In genomic region chr1:121586369-121587229, GRCh38 we compare ENCODE assay signal across 13 cellular contexts.
DNase-seq lines count a peak whose midpoint lies in the region; TF ChIP-seq lines count a peak whose summit lies in the region.
"Had no signal": no experiment of that assay in that cellular context is flagged by ENCODE, and none has a peak within 500 bp of the region (broad histone marks: within the 10 kb centered on the region; RNA-seq: fewer than 3 reads in every experiment).

No MANE protein-coding gene starts in this region.

- no peaks in the 10 kb centered on the region for H3K79me1 ChIP-seq in neuronal stem cell (ENCODE audit: low read depth, low read length)

- H3K9ac ChIP-seq in neuronal stem cell (ENCODE audit: low read depth, low read length, poor library complexity): no peak overlapping the region
- H3K9ac ChIP-seq: GM23248 had no signal

- no peak overlapping the region for H3K4me2 ChIP-seq in neuronal stem cell (ENCODE audit: insufficient read depth, low read length, poor library complexity, severe bottlenecking)

- no peak overlapping the region for H3K14ac ChIP-seq in neuronal stem cell (ENCODE audit: low read length)

- H2BK120ac ChIP-seq in neuronal stem cell (ENCODE audit: low read depth, low read length): no peak overlapping the region

- H3K9me3 ChIP-seq in neuronal stem cell (replicated peaks in 1 of 2; ENCODE audit: control insufficient read depth in 2 of 2, insufficient read depth in 1 of 2, low read depth in 1 of 2, low read length in 2 of 2): no peaks in the 10 kb centered on the region
- H3K9me3 ChIP-seq: thyroid gland had no signal

- H3K36me3 Mint-ChIP-seq in endothelial cell (ENCODE audit: low read depth, unreplicated experiment): peaks cover 15% of the 10 kb centered on the region

- H3K18ac ChIP-seq in neuronal stem cell (ENCODE audit: low read length): peak overlapping the region; percentile 31

- H4K8ac ChIP-seq in neuronal stem cell (ENCODE audit: low read depth, low read length): no peak overlapping the region

- H3K27ac Mint-ChIP-seq in endothelial cell (ENCODE audit: unreplicated experiment): peak overlapping the region; percentile 15

- H3K4me3 Mint-ChIP-seq in endothelial cell (ENCODE audit: unreplicated experiment): no peak overlapping the region

- H2BK5ac ChIP-seq in neuronal stem cell (ENCODE audit: low read length): no peak overlapping the region

- H3K27me3 ChIP-seq in neuronal stem cell (ENCODE audit: control insufficient read depth in 3 of 3, insufficient read depth in 3 of 3, low read depth in 1 of 3, low read length in 3 of 3): no peaks in the 10 kb centered on the region
- H3K27me3 ChIP-seq: breast epithelium, thyroid gland had no signal

- no peak overlapping the region for H2AK5ac ChIP-seq in neuronal stem cell (ENCODE audit: low read depth, low read length)

- H3K4ac ChIP-seq in neuronal stem cell (ENCODE audit: low read length): no peak overlapping the region

- H2BK12ac ChIP-seq in neuronal stem cell (ENCODE audit: low read length): peak overlapping the region; percentile 16

- H3K4me1 Mint-ChIP-seq in endothelial cell (ENCODE audit: unreplicated experiment): peaks cover 10% of the 10 kb centered on the region

- H4K91ac ChIP-seq in neuronal stem cell (ENCODE audit: low read depth, low read length, poor library complexity): no peak overlapping the region

- WGBS in neuronal stem cell (ENCODE audit: extremely low coverage in 2 of 2, insufficient read length in 2 of 2, insufficient replicate concordance in 1 of 2), 2 donors: no CpG with 5 or more reads among the region's 15 CpGs

- H3K9me3 Mint-ChIP-seq in endothelial cell (ENCODE audit: unreplicated experiment): peaks cover 6% of the 10 kb centered on the region

- peak; percentile 82 for DNase-seq in ELF-1 (ENCODE audit: low read depth, low spot score)
- DNase-seq in M059J (ENCODE audit: low read depth): peak; percentile 66
- peak; percentile 5 for DNase-seq in endothelial cell (ENCODE audit: low spot score)
- DNase-seq in neuronal stem cell (ENCODE audit: low spot score): no peak
- DNase-seq in SHP77 (lab: John Stamatoyannopoulos, UW): no peak
- DNase-seq in SIG-M5 treated with dmso at 0.1 percent for 504 hours (lab: John Stamatoyannopoulos, UW; ENCODE audit: unreplicated experiment): no peak
- no peak for DNase-seq in NCI-H1930 (lab: John Stamatoyannopoulos, UW)
- DNase-seq: GF-D8, GM23248, NCI-H524, SW 1271, thyroid gland had no signal

- no peak for TF ChIP-seq CTCF in endothelial cell (IDR thresholded peaks at IDR 0.05; ENCODE audit: unreplicated experiment)

- H3K36me3 ChIP-seq in neuronal stem cell (replicated peaks in 1 of 2; ENCODE audit: control insufficient read depth in 2 of 2, insufficient read depth in 2 of 2, low read length in 2 of 2): no peaks in the 10 kb centered on the region
- H3K36me3 ChIP-seq: breast epithelium, thyroid gland had no signal

- H3K4me1 ChIP-seq in neuronal stem cell (ENCODE audit: control insufficient read depth in 2 of 2, insufficient read depth in 1 of 2, low read depth in 1 of 2, low read length in 2 of 2): peaks cover 0 to 2% of the 10 kb centered on the region in 2 donors
- H3K4me1 ChIP-seq: breast epithelium, thyroid gland had no signal

- H2BK15ac ChIP-seq in neuronal stem cell (ENCODE audit: low read length): peak overlapping the region; percentile 59

- H3K4me3 ChIP-seq in neuronal stem cell (ENCODE audit: low read length in 2 of 2): no peak overlapping the region
- H3K4me3 ChIP-seq: breast epithelium, GM23248, thyroid gland had no signal

- peaks cover 4% of the 10 kb centered on the region for H3K27me3 Mint-ChIP-seq in endothelial cell (ENCODE audit: unreplicated experiment)

- H3K27ac ChIP-seq in neuronal stem cell (replicated peaks; ENCODE audit: low read length): no peak overlapping the region
- H3K27ac ChIP-seq: breast epithelium, GM23248, thyroid gland had no signal

- H2AFZ ChIP-seq in neuronal stem cell (ENCODE audit: low read length): peak overlapping the region; percentile 78
- H2AFZ ChIP-seq: GM23248 had no signal

- no peak overlapping the region for H3K23ac ChIP-seq in neuronal stem cell (ENCODE audit: low read depth, low read length, poor library complexity)

Comparison
In these comparisons a context has a peak if more than half of its experiments do, and no peak if none do; other contexts are left out.
1. DNase-seq: peak in ELF-1 (single experiment), M059J (single experiment) and endothelial cell (single experiment); none in neuronal stem cell (single experiment), SHP77 (0 of 2), SIG-M5 treated with dmso at 0.1 percent for 504 hours (single experiment) and NCI-H1930 (0 of 2).